8 cellular contexts compared by ENCODE assay signal in genomic region chr13:98445340-98446233, GRCh38.
DNase-seq lines count a peak whose midpoint lies in the region; ATAC-seq and TF ChIP-seq lines count a peak whose summit lies in the region.

No MANE protein-coding gene starts in this region.

- POLR2A ChIA-PET in activated CD4-positive, alpha-beta T cell treated with anti-CD3 and anti-CD28 coated beads, Interleukin-2, amount 10 ng/mL, durations not matched to agents 7 days and 5 days (lab: Charles Lee), result interaction anchor here (0.5 to 1.0 kb wide), 3 partner anchors 207 to 692 kb away, joined by 3 to 5 read pairs (median 3); no protein-coding TSS in a partner anchor

- H3K27ac Mint-ChIP-seq in activated CD4-positive, alpha-beta T cell treated with anti-CD3 and anti-CD28 coated beads, Interleukin-2, amount 10 ng/mL, durations not matched to agents 7 days and 5 days, result peak overlapping the region; percentile 85
- H3K27ac Mint-ChIP-seq in memory B cell, result peak overlapping the region; percentile 68

- peak; percentile 82 for ATAC-seq in HG02870 (IDR thresholded peaks at IDR 0.05; ENCODE audit: unreplicated experiment)
- ATAC-seq in memory B cell (ENCODE audit: low read depth), result peak; percentile 87

- DNase-seq in 8988T, result peak; percentile 78
- peak; percentile 87 for DNase-seq in GM13977 (ENCODE audit: low spot score)
- DNase-seq in NCI-H2227 (lab: John Stamatoyannopoulos, UW; ENCODE audit: unreplicated experiment), result peak; percentile 62
- peak; percentile 76 for DNase-seq in activated CD4-positive, alpha-beta T cell treated with anti-CD3 and anti-CD28 coated beads, Interleukin-2, amount 10 ng/mL, durations not matched to agents 7 days and 5 days
- DNase-seq in coronary artery (ENCODE audit: low spot score), result no peak
- DNase-seq in memory B cell (ENCODE audit: low spot score in 2 of 2), result peak; percentile 79 to 89
- peak; percentile 68 for DNase-seq in stimulated activated CD8-positive, alpha-beta memory T cell treated with anti-CD3 and anti-CD28 coated beads, Interleukin-4, amount 100 ng/mL, for 24 hours (ENCODE audit: low read depth)

- H3K27ac ChIP-seq in coronary artery, result peak overlapping the region; percentile 2 to 62

- H3K9me3 Mint-ChIP-seq in activated CD4-positive, alpha-beta T cell treated with anti-CD3 and anti-CD28 coated beads, Interleukin-2, amount 10 ng/mL, durations not matched to agents 7 days and 5 days, result no peaks in the 10 kb centered on the region
- no peaks in the 10 kb centered on the region for H3K9me3 Mint-ChIP-seq in memory B cell

- no peak overlapping the region for H3K4me3 ChIP-seq in coronary artery

- H3K36me3 Mint-ChIP-seq in activated CD4-positive, alpha-beta T cell treated with anti-CD3 and anti-CD28 coated beads, Interleukin-2, amount 10 ng/mL, durations not matched to agents 7 days and 5 days (ENCODE audit: low read depth), result peaks cover 20% of the 10 kb centered on the region
- H3K36me3 Mint-ChIP-seq in memory B cell, result no peaks in the 10 kb centered on the region

- H3K27me3 Mint-ChIP-seq in activated CD4-positive, alpha-beta T cell treated with anti-CD3 and anti-CD28 coated beads, Interleukin-2, amount 10 ng/mL, durations not matched to agents 7 days and 5 days, result no peaks in the 10 kb centered on the region
- H3K27me3 Mint-ChIP-seq in memory B cell, result no peaks in the 10 kb centered on the region

- in situ Hi-C loops in GM13977 (cut with MboI; ENCODE audit: low pct_unique_long_range_greater_than_20kb, low sequenced_read_pairs, unreplicated experiment), result loop anchor here (10.0 kb wide), 1 partner anchor 209 kb away; no protein-coding TSS in a partner anchor

- peaks cover 18% of the 10 kb centered on the region for H3K4me1 Mint-ChIP-seq in activated CD4-positive, alpha-beta T cell treated with anti-CD3 and anti-CD28 coated beads, Interleukin-2, amount 10 ng/mL, durations not matched to agents 7 days and 5 days
- peaks cover 24% of the 10 kb centered on the region for H3K4me1 Mint-ChIP-seq in memory B cell

- CTCF ChIA-PET in activated CD4-positive, alpha-beta T cell treated with anti-CD3 and anti-CD28 coated beads, Interleukin-2, amount 10 ng/mL, durations not matched to agents 7 days and 5 days (lab: Charles Lee), result interaction anchor here (0.6 to 3.5 kb wide), 26 partner anchors 9 to 394 kb away, joined by 3 to 30 read pairs (median 4); no protein-coding TSS in a partner anchor

- TF ChIP-seq CTCF in GM13977 (IDR thresholded peaks at IDR 0.05; ENCODE audit: extremely low read depth, insufficient read depth, missing control alignments) (peak; percentile 99), coronary artery (IDR thresholded peaks at IDR 0.05) (peak; percentile 87)

- H3K4me3 Mint-ChIP-seq in activated CD4-positive, alpha-beta T cell treated with anti-CD3 and anti-CD28 coated beads, Interleukin-2, amount 10 ng/mL, durations not matched to agents 7 days and 5 days, result no peak overlapping the region
- peak overlapping the region; percentile 76 for H3K4me3 Mint-ChIP-seq in memory B cell
